ENCODE assay signal across 6 cellular contexts in the genomic region with DNA sequence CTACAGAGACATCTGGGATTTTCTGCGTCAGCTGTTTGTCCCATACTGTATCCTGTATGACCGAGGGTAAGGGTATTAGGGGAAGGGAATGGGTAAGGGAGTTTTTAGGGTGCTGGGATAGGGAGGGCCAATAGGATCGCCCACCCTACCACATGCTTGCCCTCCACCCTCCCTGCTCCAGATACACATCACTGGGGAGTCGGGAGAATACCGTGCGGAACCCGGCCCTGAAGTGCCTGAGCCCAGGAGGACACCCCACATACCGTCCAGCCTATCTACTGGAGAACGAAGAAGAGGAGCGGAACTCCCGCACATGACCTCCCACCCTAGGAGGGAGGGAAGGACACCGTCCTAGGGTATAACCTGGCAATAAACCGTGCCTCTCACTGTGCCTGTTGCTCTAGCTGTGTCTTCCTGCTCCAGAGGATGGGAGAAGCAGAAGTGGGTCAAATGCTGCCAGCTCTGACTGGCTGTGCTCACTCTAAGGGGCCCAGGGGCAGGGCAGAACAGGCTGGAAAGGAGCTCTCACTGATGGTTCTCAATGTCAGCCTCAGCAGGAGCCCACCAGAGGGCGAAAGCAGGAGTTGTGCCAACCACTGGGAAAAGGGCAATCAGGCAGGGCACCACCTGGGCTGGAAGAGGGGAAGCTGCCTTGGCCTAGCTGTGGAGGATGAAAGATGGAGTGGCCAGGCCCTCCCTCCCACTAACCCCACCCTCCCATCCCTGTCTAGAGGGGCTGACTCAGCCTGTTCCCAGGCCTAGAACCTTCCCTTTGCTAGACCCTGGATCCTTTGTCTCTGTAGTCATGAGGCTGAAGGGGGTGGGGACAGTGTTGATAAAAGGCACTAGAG. TPM values are rescaled to one million over a fixed set of nuclear protein-coding genes. Genes with fewer than 3 reads are reported as not detected.
DNase-seq lines count a peak whose midpoint lies in the region; ATAC-seq and TF ChIP-seq lines count a peak whose summit lies in the region.

No MANE protein-coding gene starts in this region.

- intact Hi-C loops in MCF 10A (cut with micrococcal nuclease), result no loop called here
- intact Hi-C loops in breast epithelium (cut with DNase I; ENCODE audit: low total_unique reads), result no loop called here

- H3K4me1 ChIP-seq in breast epithelium, result no peaks in the 10 kb centered on the region

- H3K27ac Mint-ChIP-seq in MCF 10A (ENCODE audit: low read depth, unreplicated experiment), result peak overlapping the region; percentile 50
- H3K27ac Mint-ChIP-seq in stimulated activated effector memory CD8-positive, alpha-beta T cell treated with anti-CD3 and anti-CD28 coated beads, Interleukin-12 subunit alpha, Interleukin-12 subunit beta, amount 100 ng/mL, for 72 hours, result peak overlapping the region; percentile 48

- POLR2A ChIA-PET in MCF 10A (lab: Yijun Ruan, JAX), result interaction anchor here (0.6 to 41.1 kb wide), 8 partner anchors 8 to 156 kb away, joined by 3 to 1917 read pairs (median 4); partner anchors contain the start of genes CKS1B, FLAD1, PBXIP1 and PYGO2

- H3K9me3 ChIP-seq in breast epithelium, result no peaks in the 10 kb centered on the region

- no peak overlapping the region for H3K4me3 ChIP-seq in breast epithelium

- no peaks in the 10 kb centered on the region for H3K27me3 ChIP-seq in breast epithelium

- H3K4me1 Mint-ChIP-seq in MCF 10A (ENCODE audit: insufficient read depth, unreplicated experiment), result peaks cover 32% of the 10 kb centered on the region
- peaks cover 29% of the 10 kb centered on the region for H3K4me1 Mint-ChIP-seq in stimulated activated effector memory CD8-positive, alpha-beta T cell treated with anti-CD3 and anti-CD28 coated beads, Interleukin-12 subunit alpha, Interleukin-12 subunit beta, amount 100 ng/mL, for 72 hours

- no peak for DNase-seq in MCF 10A (ENCODE audit: unreplicated experiment)
- no peak for DNase-seq in breast epithelium (ENCODE audit: low spot score in 2 of 2)
- peak; percentile 87 for DNase-seq in amniotic epithelial cell (ENCODE audit: low read depth)
- no peak for DNase-seq in stimulated activated effector memory CD8-positive, alpha-beta T cell treated with anti-CD3 and anti-CD28 coated beads, Interleukin-12 subunit alpha, Interleukin-12 subunit beta, amount 100 ng/mL, for 72 hours (ENCODE audit: low spot score in 2 of 2)
- no peak for DNase-seq in activated naive CD4-positive, alpha-beta T cell treated with Interleukin-2 at 50 U/mL for 16 hours
- no peak for DNase-seq in putamen (ENCODE audit: low spot score)

- no peak for TF ChIP-seq POLR2A in breast epithelium (IDR thresholded peaks at IDR 0.05)

- ATAC-seq in stimulated activated effector memory CD8-positive, alpha-beta T cell treated with anti-CD3 and anti-CD28 coated beads, Interleukin-12 subunit alpha, Interleukin-12 subunit beta, amount 100 ng/mL, for 72 hours, result no peak

- no peaks in the 10 kb centered on the region for H3K27me3 Mint-ChIP-seq in MCF 10A (ENCODE audit: insufficient read depth, unreplicated experiment)

- CTCF ChIA-PET in MCF 10A (lab: Yijun Ruan, JAX), result interaction anchor here (0.6 to 9.4 kb wide), 12 partner anchors 8 to 510 kb away, joined by 3 to 118 read pairs (median 5); partner anchors contain the start of genes ADAM15, FLAD1 and SHC1

- TF ChIP-seq CTCF in MCF 10A (IDR thresholded peaks at IDR 0.05; ENCODE audit: unreplicated experiment) (no peak), breast epithelium (IDR thresholded peaks at IDR 0.05) (no peak)

- H3K36me3 ChIP-seq in breast epithelium, result no peaks in the 10 kb centered on the region

- no peak overlapping the region for H3K27ac ChIP-seq in breast epithelium

- BruUV-seq in MCF 10A (replicated peaks; lab: Mats Ljungman, UMichigan), result no TSS peak

- H3K4me3 Mint-ChIP-seq in MCF 10A (ENCODE audit: unreplicated experiment), result no peak overlapping the region
- no peak overlapping the region for H3K4me3 Mint-ChIP-seq in stimulated activated effector memory CD8-positive, alpha-beta T cell treated with anti-CD3 and anti-CD28 coated beads, Interleukin-12 subunit alpha, Interleukin-12 subunit beta, amount 100 ng/mL, for 72 hours

- peaks cover 35% of the 10 kb centered on the region for H3K36me3 Mint-ChIP-seq in MCF 10A (ENCODE audit: insufficient read depth, unreplicated experiment)
- H3K36me3 Mint-ChIP-seq in stimulated activated effector memory CD8-positive, alpha-beta T cell treated with anti-CD3 and anti-CD28 coated beads, Interleukin-12 subunit alpha, Interleukin-12 subunit beta, amount 100 ng/mL, for 72 hours, result peaks cover 38% of the 10 kb centered on the region

- H3K9me3 Mint-ChIP-seq in MCF 10A (ENCODE audit: unreplicated experiment), result no peaks in the 10 kb centered on the region
- H3K9me3 Mint-ChIP-seq in stimulated activated effector memory CD8-positive, alpha-beta T cell treated with anti-CD3 and anti-CD28 coated beads, Interleukin-12 subunit alpha, Interleukin-12 subunit beta, amount 100 ng/mL, for 72 hours, result no peaks in the 10 kb centered on the region

RNA-seq across cellular contexts. Expression of gene LENEP, which starts 0.4 kb away (rescaled TPM):
- total RNA-seq in MCF 10A (2022) (0.83 TPM in 1 of 2 replicates, not detected in the other), breast epithelium (not detected)

RNA-seq across cellular contexts. Expression of gene ZBTB7B, which starts 9.7 kb away (rescaled TPM):
- total RNA-seq in MCF 10A (2022) (169 and 175 TPM in 2 replicates), breast epithelium (10 to 100 TPM; 45.6 to 82.5 (median 53.4) TPM)

RNA-seq across cellular contexts. Expression of gene FLAD1, which starts 9.8 kb away (rescaled TPM):
- total RNA-seq in MCF 10A (2022) (65.4 and 91.1 TPM in 2 replicates), breast epithelium (10 to 100 TPM; 27.0 to 42.7 (median 39.3) TPM)

RNA-seq across cellular contexts. Expression of gene CKS1B, which starts 18.5 kb away (rescaled TPM):
- total RNA-seq in MCF 10A (2022) (285 and 289 TPM in 2 replicates), breast epithelium (100 to 1,000 TPM in 1 of 3 donors, 10 to 100 TPM in 2; 44.6 to 104 (median 47.3) TPM)

RNA-seq across cellular contexts. Expression of gene SHC1, which starts 22.4 kb away (rescaled TPM):
- 667 and 885 TPM in 2 replicates for total RNA-seq in MCF 10A (2022)
- 100 to 1,000 TPM in 2 of 3 donors, 10 to 100 TPM in 1; 94.4 to 177 (median 134) TPM for total RNA-seq in breast epithelium
